24 cellular contexts compared by ENCODE assay signal in the genomic region with DNA sequence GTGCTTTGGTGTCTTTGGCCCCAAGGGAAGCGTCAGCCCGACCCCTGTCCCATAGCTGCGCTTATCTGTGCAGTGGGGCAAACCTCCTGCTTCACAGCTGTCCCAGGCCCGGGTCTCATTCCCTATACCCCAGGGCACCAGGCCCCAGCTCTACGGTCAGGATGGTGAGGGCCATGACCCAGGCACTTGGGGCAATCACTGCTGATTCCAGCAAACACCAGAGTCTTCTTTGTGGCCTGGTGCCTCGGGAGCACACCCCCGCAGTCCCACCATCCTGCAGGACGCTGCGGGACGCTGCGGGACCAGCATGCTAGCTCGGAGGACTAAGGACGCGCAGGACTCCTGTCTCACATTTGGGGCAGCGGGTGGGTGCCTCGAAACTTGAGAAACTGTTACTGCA.
DNase-seq lines count a peak whose midpoint lies in the region; ATAC-seq, FAIRE-seq and TF ChIP-seq lines count a peak whose summit lies in the region.
"Had no signal": no experiment of that assay in that cellular context is flagged by ENCODE, and none has a peak within 500 bp of the region (broad histone marks: within the 10 kb centered on the region; RNA-seq: fewer than 3 reads in every experiment).

No MANE protein-coding gene starts in this region.

- no peak overlapping the region for H2AFZ ChIP-seq in H1 (ENCODE audit: low read length)
- no peak overlapping the region for H2AFZ ChIP-seq in osteoblast (ENCODE audit: low read length)

- CTCF ChIA-PET in H1 (lab: Charles Lee; ENCODE audit: partially characterized antibody): interaction anchor here (0.6 kb wide), 1 partner anchor 28 kb away, joined by 3 read pairs; no protein-coding TSS in a partner anchor

- peak overlapping the region; percentile 83; the same call in 1 of the 2 replicates for H4K8ac ChIP-seq in H1 (ENCODE audit: extremely low read depth, insufficient read depth, low read length)

- H3K27me3 ChIP-seq in right cardiac atrium (ENCODE audit: control insufficient read depth, insufficient read depth) (no peaks in the 10 kb centered on the region), H1 (replicated peaks in 1 of 4; ENCODE audit: control insufficient read depth in 3 of 4, extremely low read depth in 1 of 4, insufficient read depth in 3 of 4, low read length in 3 of 4) (no peaks in the 10 kb centered on the region), osteoblast (ENCODE audit: insufficient read depth, low read length) (no peaks in the 10 kb centered on the region)
- H3K27me3 ChIP-seq: BE2C had no signal

- FAIRE-seq in H1 (lab: Jason Lieb, UNC): no peak
- FAIRE-seq: A549, D721Med, GM12891 had no signal

- H3K18ac ChIP-seq in H1 (ENCODE audit: extremely low read depth, low read length): no peak overlapping the region

- POLR2A ChIA-PET in H1 (lab: Charles Lee; ENCODE audit: partially characterized antibody): no interaction called here

- peaks cover 0 to 1% of the 10 kb centered on the region in 2 experiments for H4K20me1 ChIP-seq in H1 (replicated peaks in 1 of 2; ENCODE audit: control insufficient read depth in 1 of 2, insufficient read depth in 2 of 2, low read length in 2 of 2)
- H4K20me1 ChIP-seq in osteoblast (ENCODE audit: insufficient read depth, low read length): no peaks in the 10 kb centered on the region

- no peak overlapping the region for H2AK5ac ChIP-seq in H1 (ENCODE audit: low read depth, low read length)

- no peak overlapping the region for H4K91ac ChIP-seq in H1 (replicated peaks; ENCODE audit: insufficient read length, low read length)

- peak in 2 of 3 donors; percentile 19 to 36 for DNase-seq in right cardiac atrium
- no peak for DNase-seq in left cardiac atrium
- DNase-seq in H1 (ENCODE audit: low read depth in 1 of 2, low spot score in 2 of 2): no peak
- DNase-seq in osteoblast (ENCODE audit: insufficient read length, low spot score, missing footprints): peak; percentile 43
- DNase-seq in activated CD4-positive, alpha-beta T cell treated with anti-CD3 and anti-CD28 coated beads for 48 hours: no peak
- DNase-seq in T-helper 9 cell: no peak
- no peak for DNase-seq in COLO668 (lab: John Stamatoyannopoulos, UW; ENCODE audit: unreplicated experiment)
- no peak for DNase-seq in A172 (ENCODE audit: low spot score)
- DNase-seq: ACHN; AML-193; BE2C; CD4-positive, CD25-positive, alpha-beta regulatory T cell; CD8-positive, alpha-beta T cell; DMS 273 treated with DMSO at 0.1 percent for 48 hours; DMS79; GF-D8; GOT3; H9 had no signal

- 93% methylated on average over 16 of the region's 16 CpGs for WGBS in right cardiac atrium
- 99% methylated on average over 13 of the region's 16 CpGs; no CpG with 5 or more reads in 1 of the 2 experiments for WGBS in H1 (ENCODE audit: extremely low coverage in 1 of 2, insufficient coverage in 1 of 2, insufficient read length in 1 of 2, insufficient replicate concordance in 2 of 2, low coverage in 1 of 2, low lambda C conversion rate in 2 of 2, missing lambda C conversion rate in 1 of 2), 2 experiments

- TF ChIP-seq POLR2A in H1 (IDR thresholded peaks at IDR 0.05; ENCODE audit: control extremely low read depth in 1 of 2, low read depth in 2 of 2, low read length in 2 of 2): no peak

- H3K27ac ChIP-seq in right cardiac atrium (ENCODE audit: low read length) (no peak overlapping the region), H1 (ENCODE audit: low read depth, low read length) (no peak overlapping the region), osteoblast (ENCODE audit: low read depth, low read length) (no peak overlapping the region)
- H3K27ac ChIP-seq: 22Rv1, A549, C4-2B had no signal

- intact Hi-C loops in right cardiac atrium (cut with DNase I): no loop called here
- intact Hi-C loops in left cardiac atrium (cut with DNase I): no loop called here

- TF ChIP-seq EP300 in H1 (IDR thresholded peaks at IDR 0.05; ENCODE audit: borderline replicate concordance in 1 of 2, low read depth in 2 of 2, low read length in 2 of 2): no peak

- no peak overlapping the region for H2BK15ac ChIP-seq in H1 (ENCODE audit: low read length)

- no peak for TF ChIP-seq RAD21 in H1 (IDR thresholded peaks at IDR 0.05 in 1 of 2, conservative IDR thresholded peaks at IDR 0.05 in 1 of 2; ENCODE audit: low read depth in 2 of 2, low read length in 2 of 2)

- no peak overlapping the region for H2BK20ac ChIP-seq in H1 (ENCODE audit: low read length)

- no peak overlapping the region for H4K5ac ChIP-seq in H1 (ENCODE audit: insufficient read length, low read depth, low read length)

- ATAC-seq in right cardiac atrium (no peak), left cardiac atrium (no peak)
- ATAC-seq: A549; CD8-positive, alpha-beta T cell; HCT116 had no signal

- H3K9me3 ChIP-seq in right cardiac atrium (ENCODE audit: control insufficient read depth, low read length) (no peaks in the 10 kb centered on the region), H1 (ENCODE audit: insufficient read depth in 2 of 2, low read depth in 1 of 2, low read length in 1 of 2) (no peaks in the 10 kb centered on the region), osteoblast (ENCODE audit: low read depth, low read length) (no peaks in the 10 kb centered on the region)
- H3K9me3 ChIP-seq: A549, BE2C had no signal

- no peaks in the 10 kb centered on the region for H3K36me3 ChIP-seq in H1 (ENCODE audit: control insufficient read depth in 2 of 4, insufficient read depth in 4 of 4, low read length in 3 of 4)
- H3K36me3 ChIP-seq in osteoblast (ENCODE audit: insufficient read depth, low read length): no peaks in the 10 kb centered on the region
- H3K36me3 ChIP-seq: BE2C had no signal

- H3K4me2 ChIP-seq in H1 (ENCODE audit: insufficient read depth in 1 of 2, low read depth in 2 of 2, low read length in 2 of 2) (no peak overlapping the region), osteoblast (ENCODE audit: insufficient read depth, low read length) (no peak overlapping the region)
- H3K4me2 ChIP-seq: A549 had no signal

- H3K79me2 ChIP-seq in H1 (ENCODE audit: control insufficient read depth in 1 of 2, insufficient read depth in 2 of 2, low read length in 2 of 2) (no peaks in the 10 kb centered on the region), osteoblast (ENCODE audit: insufficient read depth, low read length) (no peaks in the 10 kb centered on the region)

- H2BK5ac ChIP-seq in H1 (ENCODE audit: low read depth, low read length): no peak overlapping the region

- H3K56ac ChIP-seq in H1 (replicated peaks; ENCODE audit: insufficient read length, low read depth, low read length): no peak overlapping the region

- no peak overlapping the region for H3K23ac ChIP-seq in H1 (ENCODE audit: insufficient read length)

- H3K9ac ChIP-seq in H1 (replicated peaks in 1 of 4; ENCODE audit: extremely low read depth in 1 of 4, low read depth in 3 of 4, low read length in 3 of 4): no peak overlapping the region

- TF ChIP-seq CTCF in H1 (IDR thresholded peaks at IDR 0.05; ENCODE audit: control extremely low read depth in 1 of 3, insufficient read depth in 1 of 3, low read depth in 1 of 3, low read length in 3 of 3) (no peak), osteoblast (IDR thresholded peaks at IDR 0.05; ENCODE audit: extremely low read depth, low read depth, low read length) (no peak)

- no peak overlapping the region for H3K14ac ChIP-seq in H1 (ENCODE audit: insufficient read length)

- H3K4me3 ChIP-seq in right cardiac atrium (ENCODE audit: low read length) (no peak overlapping the region), H1 (ENCODE audit: extremely low read depth in 1 of 4, insufficient read depth in 2 of 4, low read depth in 3 of 4, low read length in 4 of 4) (no peak overlapping the region), osteoblast (ENCODE audit: insufficient read depth, low read length) (no peak overlapping the region)
- H3K4me3 ChIP-seq: A549 had no signal

- no peak overlapping the region for H2BK120ac ChIP-seq in H1 (replicated peaks; ENCODE audit: low read depth, low read length)

- no peak overlapping the region for H2BK12ac ChIP-seq in H1 (ENCODE audit: low read depth, low read length)

- H3K4ac ChIP-seq in H1 (replicated peaks; ENCODE audit: insufficient read length, low read depth, low read length): no peak overlapping the region

- H3K79me1 ChIP-seq in H1 (ENCODE audit: low read depth, low read length): no peaks in the 10 kb centered on the region

- no peaks in the 10 kb centered on the region for H3K23me2 ChIP-seq in H1 (ENCODE audit: low read depth, low read length)

- peaks cover 3% of the 10 kb centered on the region for H3K4me1 ChIP-seq in right cardiac atrium (ENCODE audit: control insufficient read depth, insufficient read depth, low read length)
- H3K4me1 ChIP-seq in H1 (replicated peaks in 1 of 4; ENCODE audit: control insufficient read depth in 3 of 4, insufficient read depth in 4 of 4, low read length in 3 of 4): peaks cover 0 to 5% (median 2%) of the 10 kb centered on the region in 4 experiments; a peak in 4 of 7 replicates
- no peaks in the 10 kb centered on the region for H3K4me1 ChIP-seq in osteoblast (ENCODE audit: insufficient read depth, low read length)
- H3K4me1 ChIP-seq: A549, BE2C had no signal

TF ChIP-seq in H1, 55 proteins besides CTCF, POLR2A, EP300 and RAD21:
- TF ChIP-seq EGR1 (IDR thresholded peaks at IDR 0.05; ENCODE audit: borderline replicate concordance, low read depth, low read length) (no peak), MAFK (IDR thresholded peaks at IDR 0.05; ENCODE audit: low read depth, low read length) (no peak), RXRA (IDR thresholded peaks at IDR 0.05; ENCODE audit: insufficient read depth, low read depth, low read length) (no peak)
TF ChIP-seq in H1: peak in this region for 0.

Comparison
In these comparisons a context has a peak if more than half of its experiments do, and no peak if none do; other contexts are left out.
1. DNase-seq: peak in right cardiac atrium (2 of 3) and osteoblast (single experiment); none in left cardiac atrium (single experiment), H1 (0 of 2), activated CD4-positive, alpha-beta T cell treated with anti-CD3 and anti-CD28 coated beads for 48 hours (single experiment), T-helper 9 cell (single experiment), COLO668 (single experiment) and A172 (single experiment).